Comparison of ENCODE assay signal across 18 cellular contexts in the genomic region with DNA sequence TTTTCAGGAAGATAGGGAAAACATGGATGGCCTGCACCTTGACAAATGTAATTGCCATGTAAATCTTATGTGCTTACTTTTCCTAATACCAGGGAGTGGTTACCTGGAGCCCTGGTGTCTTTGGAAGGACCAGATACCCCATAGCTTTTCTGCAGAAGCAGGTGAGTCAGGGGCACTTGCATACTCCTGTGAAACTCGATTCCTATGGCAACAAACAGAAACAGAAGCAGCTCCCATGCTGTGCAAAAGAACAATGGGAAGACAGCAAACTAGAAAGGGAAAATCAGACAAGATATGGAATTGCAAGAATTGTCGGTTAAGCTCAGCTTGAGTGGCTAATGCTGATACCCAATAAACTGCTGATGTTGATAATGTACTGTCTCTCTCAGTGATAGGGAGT.
"Had no signal": no experiment of that assay in that cellular context is flagged by ENCODE, and none has a peak within 500 bp of the region (broad histone marks: within the 10 kb centered on the region; RNA-seq: fewer than 3 reads in every experiment).

No MANE protein-coding gene starts in this region.

- H3K27me3 Mint-ChIP-seq: activated CD4-positive, alpha-beta memory T cell treated with anti-CD3 and anti-CD28 coated beads for 36 hours; activated naive CD8-positive, alpha-beta T cell treated with anti-CD3 and anti-CD28 coated beads, Interleukin-2, amount 10 ng/mL, durations not matched to agents 7 days and 5 days had no signal

- H3K27ac ChIP-seq: breast epithelium, foreskin keratinocyte, lower lobe of right lung, ovary, right lobe of liver had no signal

- H3K27me3 ChIP-seq: foreskin keratinocyte, ovary, right lobe of liver had no signal

- H3K36me3 ChIP-seq: breast epithelium, lower lobe of right lung, ovary, right lobe of liver had no signal

- H3K4me3 Mint-ChIP-seq: activated CD4-positive, alpha-beta memory T cell treated with anti-CD3 and anti-CD28 coated beads for 36 hours; activated naive CD8-positive, alpha-beta T cell treated with anti-CD3 and anti-CD28 coated beads, Interleukin-2, amount 10 ng/mL, durations not matched to agents 7 days and 5 days; activated T-cell treated with anti-CD3 and anti-CD28 coated beads, Interleukin-2, amount 50 U/mL, for 24 hours; mesothelial cell of epicardium; T-cell had no signal

- ATAC-seq: foreskin keratinocyte; left colon; lower lobe of right lung; right lobe of liver; stimulated activated naive CD8-positive, alpha-beta T cell treated with anti-CD3 and anti-CD28 coated beads, Interleukin-15, Interleukin-2, amounts not matched to agents 100 U/mL and 50 U/mL, for 24 hours; T-cell had no signal

- H3K9me3 ChIP-seq: breast epithelium, lower lobe of right lung, ovary, right lobe of liver had no signal

- DNase-seq: activated CD4-positive, alpha-beta memory T cell treated with anti-CD3 and anti-CD28 coated beads for 36 hours; activated effector memory CD4-positive, alpha-beta T cell treated with anti-CD3 and anti-CD28 coated beads, Interleukin-2, amount 50 U/mL, for 16 hours; activated naive CD8-positive, alpha-beta T cell treated with anti-CD3 and anti-CD28 coated beads, Interleukin-2, amount 10 ng/mL, durations not matched to agents 7 days and 5 days; activated T-cell treated with anti-CD3 and anti-CD28 coated beads, Interleukin-2, amount 50 U/mL, for 24 hours; anterior cingulate cortex; cerebellar nuclear complex; effector CD8-positive, alpha-beta T cell; foreskin keratinocyte; left colon; lower lobe of right lung; ovary; right lobe of liver; stimulated activated naive CD8-positive, alpha-beta T cell treated with anti-CD3 and anti-CD28 coated beads, Interleukin-15, Interleukin-2, amounts not matched to agents 100 U/mL and 50 U/mL, for 24 hours; T-cell; T-helper 9 cell had no signal

- H3K4me2 ChIP-seq: smooth muscle cell had no signal

- H3K4me3 ChIP-seq: breast epithelium, lower lobe of right lung, ovary, right lobe of liver, smooth muscle cell had no signal

- H3K4me1 Mint-ChIP-seq: mesothelial cell of epicardium had no signal

- H3K9me3 Mint-ChIP-seq: activated CD4-positive, alpha-beta memory T cell treated with anti-CD3 and anti-CD28 coated beads for 36 hours; T-cell had no signal

- H3K36me3 Mint-ChIP-seq: activated CD4-positive, alpha-beta memory T cell treated with anti-CD3 and anti-CD28 coated beads for 36 hours; activated naive CD8-positive, alpha-beta T cell treated with anti-CD3 and anti-CD28 coated beads, Interleukin-2, amount 10 ng/mL, durations not matched to agents 7 days and 5 days; mesothelial cell of epicardium; T-cell had no signal

- H3K27ac Mint-ChIP-seq: activated CD4-positive, alpha-beta memory T cell treated with anti-CD3 and anti-CD28 coated beads for 36 hours; activated naive CD8-positive, alpha-beta T cell treated with anti-CD3 and anti-CD28 coated beads, Interleukin-2, amount 10 ng/mL, durations not matched to agents 7 days and 5 days; mesothelial cell of epicardium had no signal

- H3K4me1 ChIP-seq: breast epithelium, foreskin keratinocyte, lower lobe of right lung, right lobe of liver had no signal
